8 cellular contexts compared by ENCODE assay signal in genomic region chr10:30151581-30152389, GRCh38.
A peak's percentile ranks its signal among the peaks of the same experiment; 100 is the strongest.
DNase-seq lines count a peak whose midpoint lies in the region; ATAC-seq and TF ChIP-seq lines count a peak whose summit lies in the region.

No MANE protein-coding gene starts in this region.

- H3K27ac Mint-ChIP-seq in endodermal cell = no peak overlapping the region
- H3K27ac Mint-ChIP-seq in stimulated activated naive CD8-positive, alpha-beta T cell treated with anti-CD3 and anti-CD28 coated beads, Interleukin-15, amount 100 ng/mL, for 72 hours = no peak overlapping the region

- no peak for ATAC-seq in stimulated activated naive CD8-positive, alpha-beta T cell treated with anti-CD3 and anti-CD28 coated beads, Interleukin-15, amount 100 ng/mL, for 72 hours
- ATAC-seq in GM18498 (IDR thresholded peaks at IDR 0.05; ENCODE audit: unreplicated experiment) = no peak

- DNase-seq in GM23248 (peak; percentile 97), NOMO-1 (lab: John Stamatoyannopoulos, UW; ENCODE audit: unreplicated experiment in 2 of 2) (peak; percentile 15 to 63), endodermal cell (peak; percentile 62), pulmonary artery endothelial cell (ENCODE audit: low read depth, low spot score) (peak; percentile 15), hippocampal formation (lab: John Stamatoyannopoulos, UW) (no peak), OCI-LY7 (ENCODE audit: low spot score) (no peak)
- DNase-seq in stimulated activated naive CD8-positive, alpha-beta T cell treated with anti-CD3 and anti-CD28 coated beads, Interleukin-15, amount 100 ng/mL, for 72 hours = no peak

- H3K36me3 Mint-ChIP-seq in endodermal cell (ENCODE audit: low read depth) = no peaks in the 10 kb centered on the region

- H3K27me3 Mint-ChIP-seq in endodermal cell (ENCODE audit: insufficient read depth) = peaks cover 25% of the 10 kb centered on the region
- peaks cover 64% of the 10 kb centered on the region for H3K27me3 Mint-ChIP-seq in stimulated activated naive CD8-positive, alpha-beta T cell treated with anti-CD3 and anti-CD28 coated beads, Interleukin-15, amount 100 ng/mL, for 72 hours

- no peaks in the 10 kb centered on the region; the same call in 1 of the 2 replicates for H3F3A ChIP-seq in GM23248 (ENCODE audit: insufficient read depth)

- TF ChIP-seq CTCF in endodermal cell (conservative IDR thresholded peaks at IDR 0.05) = peak; percentile 23
- TF ChIP-seq CTCF in OCI-LY7 (conservative IDR thresholded peaks at IDR 0.05; ENCODE audit: low read length) = no peak

- no TSS peak for BruUV-seq in OCI-LY7 (replicated peaks; lab: Mats Ljungman, UMichigan)

- H3K4me3 ChIP-seq in GM23248 (no peak overlapping the region), endodermal cell (ENCODE audit: low read length) (no peak overlapping the region), OCI-LY7 (ENCODE audit: low read depth, low read length, poor library complexity, severe bottlenecking) (no peak overlapping the region)

- H3K79me2 ChIP-seq in GM23248 (ENCODE audit: insufficient read depth) = no peaks in the 10 kb centered on the region
- H3K79me2 ChIP-seq in OCI-LY7 (ENCODE audit: insufficient read depth, low read depth, low read length) = no peaks in the 10 kb centered on the region

- no peaks in the 10 kb centered on the region for H3K36me3 ChIP-seq in GM23248 (ENCODE audit: low read depth)
- no peaks in the 10 kb centered on the region for H3K36me3 ChIP-seq in endodermal cell (ENCODE audit: control insufficient read depth, insufficient read depth, low read length)
- no peaks in the 10 kb centered on the region for H3K36me3 ChIP-seq in OCI-LY7 (ENCODE audit: insufficient read depth, low read length)

- H3K9ac ChIP-seq in GM23248 (peak overlapping the region; percentile 64), endodermal cell (ENCODE audit: extremely low read depth, low read length, poor library complexity, severe bottlenecking) (no peak overlapping the region)

- POLR2A ChIA-PET in OCI-LY7 (lab: Charles Lee) = interaction anchor here (0.6 to 0.7 kb wide), 2 partner anchors 10 to 1443 kb away, joined by 3 to 6 read pairs; no protein-coding TSS in a partner anchor

- H3K9me3 ChIP-seq in GM23248 (ENCODE audit: low read depth) (no peaks in the 10 kb centered on the region), endodermal cell (ENCODE audit: control insufficient read depth, low read length) (peaks cover 7% of the 10 kb centered on the region), OCI-LY7 (ENCODE audit: low read length) (no peaks in the 10 kb centered on the region)

- H3K4me2 ChIP-seq in GM23248 (ENCODE audit: unreplicated experiment) = peak overlapping the region; percentile 62
- H3K4me2 ChIP-seq in OCI-LY7 (ENCODE audit: low read length) = no peak overlapping the region

- H3K9me3 Mint-ChIP-seq in endodermal cell = peaks cover 5% of the 10 kb centered on the region
- H3K9me3 Mint-ChIP-seq in stimulated activated naive CD8-positive, alpha-beta T cell treated with anti-CD3 and anti-CD28 coated beads, Interleukin-15, amount 100 ng/mL, for 72 hours = peaks cover 0 to 5% of the 10 kb centered on the region in 2 donors

- peak overlapping the region; percentile 86 for H3K27ac ChIP-seq in GM23248
- no peak overlapping the region for H3K27ac ChIP-seq in endodermal cell (ENCODE audit: low read depth, low read length)
- no peak overlapping the region for H3K27ac ChIP-seq in OCI-LY7 (ENCODE audit: low read depth, low read length, poor library complexity, severe bottlenecking)

- in situ Hi-C loops in GM23248 (cut with MboI) = no loop called here

- H3K4me3 Mint-ChIP-seq in endodermal cell = no peak overlapping the region
- H3K4me3 Mint-ChIP-seq in stimulated activated naive CD8-positive, alpha-beta T cell treated with anti-CD3 and anti-CD28 coated beads, Interleukin-15, amount 100 ng/mL, for 72 hours = no peak overlapping the region

- WGBS in GM23248 (ENCODE audit: low coverage in 1 of 2, low lambda C conversion rate in 2 of 2, missing lambda C conversion rate in 2 of 2), 2 experiments = 25 to 31% methylated on average over 8 of the region's 8 CpGs
- 93 to 97% methylated on average over 3 to 8 of the region's 8 CpGs for WGBS in endodermal cell (ENCODE audit: insufficient coverage in 1 of 2, insufficient read length in 1 of 2), 2 experiments

- H3K27me3 ChIP-seq in GM23248 (replicated peaks; ENCODE audit: insufficient read depth) = no peaks in the 10 kb centered on the region
- no peaks in the 10 kb centered on the region for H3K27me3 ChIP-seq in endodermal cell (ENCODE audit: control insufficient read depth, insufficient read depth, low read length, poor library complexity, severe bottlenecking)

- intact Hi-C loops in OCI-LY7 (cut with micrococcal nuclease; ENCODE audit: unreplicated experiment) = no loop called here

- H2AFZ ChIP-seq in GM23248 = peak overlapping the region; percentile 63
- no peak overlapping the region for H2AFZ ChIP-seq in OCI-LY7 (ENCODE audit: low read length)

- H3K9me2 ChIP-seq in GM23248 (ENCODE audit: insufficient read depth) (no peaks in the 10 kb centered on the region), OCI-LY7 (ENCODE audit: insufficient read depth, low read length) (no peaks in the 10 kb centered on the region)

- H3K4me1 Mint-ChIP-seq in endodermal cell = peaks cover 10% of the 10 kb centered on the region
- H3K4me1 Mint-ChIP-seq in stimulated activated naive CD8-positive, alpha-beta T cell treated with anti-CD3 and anti-CD28 coated beads, Interleukin-15, amount 100 ng/mL, for 72 hours = no peaks in the 10 kb centered on the region

- CTCF ChIA-PET in OCI-LY7 (lab: Charles Lee; ENCODE audit: unreplicated experiment) = no interaction called here

- no peaks in the 10 kb centered on the region for H4K20me1 ChIP-seq in GM23248 (ENCODE audit: insufficient read depth)
- no peaks in the 10 kb centered on the region for H4K20me1 ChIP-seq in OCI-LY7 (ENCODE audit: insufficient read depth, low read length)

- H3K4me1 ChIP-seq in GM23248 (ENCODE audit: insufficient read depth) (peaks cover 10% of the 10 kb centered on the region), endodermal cell (ENCODE audit: control insufficient read depth, insufficient read depth, low read length) (no peaks in the 10 kb centered on the region), OCI-LY7 (ENCODE audit: insufficient read depth, low read length, poor library complexity, severe bottlenecking) (no peaks in the 10 kb centered on the region)

Comparison
In these comparisons a context has a peak if more than half of its experiments do, and no peak if none do; other contexts are left out.
1. DNase-seq: peak in GM23248 (single experiment), NOMO-1 (2 of 2), endodermal cell (single experiment) and pulmonary artery endothelial cell (single experiment); none in stimulated activated naive CD8-positive, alpha-beta T cell treated with anti-CD3 and anti-CD28 coated beads, Interleukin-15, amount 100 ng/mL, for 72 hours (0 of 2), hippocampal formation (0 of 2) and OCI-LY7 (single experiment).